In genomic region chr16:1326380-1326779, GRCh38 we compare ENCODE assay signal across 16 cellular contexts.
"Had no signal": no experiment of that assay in that cellular context is flagged by ENCODE, and none has a peak within 500 bp of the region (broad histone marks: within the 10 kb centered on the region; RNA-seq: fewer than 3 reads in every experiment).

No MANE protein-coding gene starts in this region.

- H3K9me3 Mint-ChIP-seq: activated naive CD4-positive, alpha-beta T cell treated with anti-CD3 and anti-CD28 coated beads, Interleukin-2, amount 50 U/mL, for 24 hours; natural killer cell; stimulated activated naive CD8-positive, alpha-beta T cell treated with anti-CD3 and anti-CD28 coated beads, Interleukin-15, amount 100 ng/mL, for 72 hours had no signal

- H2AFZ ChIP-seq: hepatocyte had no signal

- H3K36me3 ChIP-seq: ovary had no signal

- H3K79me2 ChIP-seq: hepatocyte had no signal

- H3K36me3 Mint-ChIP-seq: activated naive CD4-positive, alpha-beta T cell treated with anti-CD3 and anti-CD28 coated beads, Interleukin-2, amount 50 U/mL, for 24 hours; natural killer cell had no signal

- H3K4me2 ChIP-seq: hepatocyte, smooth muscle cell had no signal

- H3K27me3 ChIP-seq: body of pancreas, colonic mucosa, ovary, right lobe of liver, upper lobe of left lung had no signal

- ATAC-seq: body of pancreas had no signal

- H3K4me3 Mint-ChIP-seq: activated naive CD4-positive, alpha-beta T cell treated with anti-CD3 and anti-CD28 coated beads, Interleukin-2, amount 50 U/mL, for 24 hours; natural killer cell; stimulated activated naive CD8-positive, alpha-beta T cell treated with anti-CD3 and anti-CD28 coated beads, Interleukin-15, amount 100 ng/mL, for 72 hours had no signal

- H3K27ac ChIP-seq: body of pancreas, colonic mucosa, esophagus muscularis mucosa, hepatocyte, ovary, right lobe of liver, upper lobe of left lung had no signal

- DNase-seq: activated effector memory CD4-positive, alpha-beta T cell treated with anti-CD3 and anti-CD28 coated beads, Interleukin-2, amount 50 U/mL, for 16 hours; activated T-cell treated with anti-CD3 and anti-CD28 coated beads, Interleukin-2, amount 50 U/mL, for 1 hour; amniotic stem cell; body of pancreas; central memory CD4-positive, alpha-beta T cell; colonic mucosa; islet precursor cell; natural killer cell; ovary; right lobe of liver; stimulated activated naive CD8-positive, alpha-beta T cell treated with anti-CD3 and anti-CD28 coated beads, Interleukin-15, amount 100 ng/mL, for 72 hours had no signal

- H3K9me3 ChIP-seq: body of pancreas, colonic mucosa, ovary, right lobe of liver had no signal

- H3K27ac Mint-ChIP-seq: activated naive CD4-positive, alpha-beta T cell treated with anti-CD3 and anti-CD28 coated beads, Interleukin-2, amount 50 U/mL, for 24 hours; stimulated activated naive CD8-positive, alpha-beta T cell treated with anti-CD3 and anti-CD28 coated beads, Interleukin-15, amount 100 ng/mL, for 72 hours had no signal

- H3K4me3 ChIP-seq: body of pancreas, colonic mucosa, esophagus muscularis mucosa, hepatocyte, ovary, right lobe of liver, smooth muscle cell, upper lobe of left lung had no signal
